Comparison of ENCODE assay signal across 1 cellular context in the genomic region with DNA sequence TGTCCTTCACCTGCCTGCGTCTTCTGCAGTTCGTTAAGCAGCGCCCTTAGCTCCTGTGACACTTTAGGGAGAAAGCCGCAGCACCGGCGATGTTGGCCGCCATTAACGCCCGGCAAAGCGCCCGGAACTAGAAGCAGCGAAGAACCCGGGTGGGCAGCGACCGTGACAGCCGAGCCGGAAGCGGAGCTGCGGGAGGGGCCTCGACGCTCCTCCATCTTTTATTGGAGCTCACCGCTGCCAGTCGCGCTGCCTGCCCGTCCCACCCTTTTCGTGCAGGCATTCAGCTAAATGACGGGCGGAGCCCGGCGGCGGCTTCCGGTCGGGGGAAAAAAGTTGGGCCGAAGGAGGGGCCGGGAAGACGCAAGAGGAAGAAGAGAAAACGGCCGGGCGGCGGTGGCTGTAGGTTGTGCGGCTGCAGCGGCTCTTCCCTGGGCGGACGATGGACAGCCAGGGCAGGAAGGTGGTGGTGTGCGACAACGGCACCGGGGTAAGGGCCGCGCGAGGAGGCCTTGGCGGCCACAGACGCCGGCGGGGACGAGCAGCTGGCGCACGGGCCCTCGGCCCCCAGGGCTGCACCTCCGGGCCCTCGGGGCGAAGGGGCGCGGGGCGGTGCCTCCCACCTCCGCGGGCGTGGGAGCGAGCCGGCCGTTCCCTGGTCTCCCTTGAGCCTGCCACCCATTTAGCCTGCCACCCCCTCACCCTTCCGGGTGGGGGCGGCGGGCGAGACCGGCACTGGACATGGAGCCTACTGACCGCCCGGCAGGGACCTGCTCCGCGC.
TF ChIP-seq lines count a peak whose summit lies in the region.

A gene (plus strand): TSS at position 361 of the 778 bp plus-strand sequence. CDS start 79 bp downstream, at position 440.

TF ChIP-seq in HEK293, 187 proteins besides CTCF, POLR2A, EP300 and RAD21 (continued from another document and continues in another):
- TF ChIP-seq, protein P1, sequence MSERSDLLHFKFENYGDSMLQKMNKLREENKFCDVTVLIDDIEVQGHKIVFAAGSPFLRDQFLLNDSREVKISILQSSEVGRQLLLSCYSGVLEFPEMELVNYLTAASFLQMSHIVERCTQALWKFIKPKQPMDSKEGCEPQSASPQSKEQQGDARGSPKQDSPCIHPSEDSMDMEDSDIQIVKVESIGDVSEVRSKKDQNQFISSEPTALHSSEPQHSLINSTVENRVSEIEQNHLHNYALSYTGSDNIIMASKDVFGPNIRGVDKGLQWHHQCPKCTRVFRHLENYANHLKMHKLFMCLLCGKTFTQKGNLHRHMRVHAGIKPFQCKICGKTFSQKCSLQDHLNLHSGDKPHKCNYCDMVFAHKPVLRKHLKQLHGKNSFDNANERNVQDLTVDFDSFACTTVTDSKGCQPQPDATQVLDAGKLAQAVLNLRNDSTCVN (tag by site-specific recombination; optimal IDR thresholded peaks at IDR 0.05), result peak; percentile 77
- TF ChIP-seq GLIS1 (tag by site-specific recombination; IDR thresholded peaks at IDR 0.05) (peak; percentile 35; the same call in 1 of the 2 replicates), ZXDB (tag by site-specific recombination; IDR thresholded peaks at IDR 0.05) (peak; percentile 42; the same call in 1 of the 2 replicates), ZNF175 (tag by site-specific recombination; IDR thresholded peaks at IDR 0.05) (no peak), WT1 (tag by site-specific recombination; IDR thresholded peaks at IDR 0.05) (no peak), ZBTB20 (tag by site-specific recombination; IDR thresholded peaks at IDR 0.05) (peak; percentile 72; the same call in 1 of the 2 replicates), ZBTB8A (tag by site-specific recombination; IDR thresholded peaks at IDR 0.05) (peak; percentile 92), SP2 (tag by site-specific recombination; IDR thresholded peaks at IDR 0.05) (peak; percentile 96), ZNF571 (tag by site-specific recombination; IDR thresholded peaks at IDR 0.05) (no peak), ZNF335 (tag by site-specific recombination; conservative IDR thresholded peaks at IDR 0.05) (peak; percentile 97), ZNF501 (tag by site-specific recombination; IDR thresholded peaks at IDR 0.05) (0 out of 2 replicates have a peak, but pooled peaks have one; percentile 55), ZNF423 (tag by site-specific recombination; IDR thresholded peaks at IDR 0.05) (0 out of 2 replicates have a peak, but pooled peaks have one; percentile 26), ZNF140 (tag by site-specific recombination; IDR thresholded peaks at IDR 0.05) (no peak), ZNF791 (tag by site-specific recombination; IDR thresholded peaks at IDR 0.05) (no peak), ZNF549 (tag by site-specific recombination; IDR thresholded peaks at IDR 0.05) (no peak), ZNF16 (tag by site-specific recombination; IDR thresholded peaks at IDR 0.05; ENCODE audit: low read depth) (no peak), ZIC2 (tag by site-specific recombination; IDR thresholded peaks at IDR 0.05) (no peak), ZNF510 (tag by site-specific recombination; IDR thresholded peaks at IDR 0.05; ENCODE audit: insufficient replicate concordance) (no peak), ZNF169 (tag by site-specific recombination; IDR thresholded peaks at IDR 0.05) (no peak), SP3 (tag by site-specific recombination; IDR thresholded peaks at IDR 0.05) (peak; percentile 88), ZNF777 (tag by site-specific recombination; IDR thresholded peaks at IDR 0.05; ENCODE audit: borderline replicate concordance) (no peak), ZNF560 (tag by site-specific recombination; IDR thresholded peaks at IDR 0.05; ENCODE audit: borderline replicate concordance) (no peak), KLF16 (tag by site-specific recombination; IDR thresholded peaks at IDR 0.05) (peak; percentile 87), ZNF621 (tag by site-specific recombination; IDR thresholded peaks at IDR 0.05) (no peak)
- TF ChIP-seq, protein P2, sequence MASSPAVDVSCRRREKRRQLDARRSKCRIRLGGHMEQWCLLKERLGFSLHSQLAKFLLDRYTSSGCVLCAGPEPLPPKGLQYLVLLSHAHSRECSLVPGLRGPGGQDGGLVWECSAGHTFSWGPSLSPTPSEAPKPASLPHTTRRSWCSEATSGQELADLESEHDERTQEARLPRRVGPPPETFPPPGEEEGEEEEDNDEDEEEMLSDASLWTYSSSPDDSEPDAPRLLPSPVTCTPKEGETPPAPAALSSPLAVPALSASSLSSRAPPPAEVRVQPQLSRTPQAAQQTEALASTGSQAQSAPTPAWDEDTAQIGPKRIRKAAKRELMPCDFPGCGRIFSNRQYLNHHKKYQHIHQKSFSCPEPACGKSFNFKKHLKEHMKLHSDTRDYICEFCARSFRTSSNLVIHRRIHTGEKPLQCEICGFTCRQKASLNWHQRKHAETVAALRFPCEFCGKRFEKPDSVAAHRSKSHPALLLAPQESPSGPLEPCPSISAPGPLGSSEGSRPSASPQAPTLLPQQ (tag by site-specific recombination; IDR thresholded peaks at IDR 0.05), result no peak; the same call in 1 of the 2 replicates
- TF ChIP-seq, protein P3, sequence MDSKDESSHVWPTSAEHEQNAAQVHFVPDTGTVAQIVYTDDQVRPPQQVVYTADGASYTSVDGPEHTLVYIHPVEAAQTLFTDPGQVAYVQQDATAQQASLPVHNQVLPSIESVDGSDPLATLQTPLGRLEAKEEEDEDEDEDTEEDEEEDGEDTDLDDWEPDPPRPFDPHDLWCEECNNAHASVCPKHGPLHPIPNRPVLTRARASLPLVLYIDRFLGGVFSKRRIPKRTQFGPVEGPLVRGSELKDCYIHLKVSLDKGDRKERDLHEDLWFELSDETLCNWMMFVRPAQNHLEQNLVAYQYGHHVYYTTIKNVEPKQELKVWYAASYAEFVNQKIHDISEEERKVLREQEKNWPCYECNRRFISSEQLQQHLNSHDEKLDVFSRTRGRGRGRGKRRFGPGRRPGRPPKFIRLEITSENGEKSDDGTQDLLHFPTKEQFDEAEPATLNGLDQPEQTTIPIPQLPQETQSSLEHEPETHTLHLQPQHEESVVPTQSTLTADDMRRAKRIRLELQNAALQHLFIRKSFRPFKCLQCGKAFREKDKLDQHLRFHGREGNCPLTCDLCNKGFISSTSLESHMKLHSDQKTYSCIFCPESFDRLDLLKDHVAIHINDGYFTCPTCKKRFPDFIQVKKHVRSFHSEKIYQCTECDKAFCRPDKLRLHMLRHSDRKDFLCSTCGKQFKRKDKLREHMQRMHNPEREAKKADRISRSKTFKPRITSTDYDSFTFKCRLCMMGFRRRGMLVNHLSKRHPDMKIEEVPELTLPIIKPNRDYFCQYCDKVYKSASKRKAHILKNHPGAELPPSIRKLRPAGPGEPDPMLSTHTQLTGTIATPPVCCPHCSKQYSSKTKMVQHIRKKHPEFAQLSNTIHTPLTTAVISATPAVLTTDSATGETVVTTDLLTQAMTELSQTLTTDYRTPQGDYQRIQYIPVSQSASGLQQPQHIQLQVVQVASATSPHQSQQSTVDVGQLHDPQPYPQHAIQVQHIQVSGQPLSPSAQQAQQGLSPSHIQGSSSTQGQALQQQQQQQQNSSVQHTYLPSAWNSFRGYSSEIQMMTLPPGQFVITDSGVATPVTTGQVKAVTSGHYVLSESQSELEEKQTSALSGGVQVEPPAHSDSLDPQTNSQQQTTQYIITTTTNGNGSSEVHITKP (tag by site-specific recombination; IDR thresholded peaks at IDR 0.05), result peak; percentile 60; the same call in 1 of the 2 replicates
- TF ChIP-seq, protein P4, sequence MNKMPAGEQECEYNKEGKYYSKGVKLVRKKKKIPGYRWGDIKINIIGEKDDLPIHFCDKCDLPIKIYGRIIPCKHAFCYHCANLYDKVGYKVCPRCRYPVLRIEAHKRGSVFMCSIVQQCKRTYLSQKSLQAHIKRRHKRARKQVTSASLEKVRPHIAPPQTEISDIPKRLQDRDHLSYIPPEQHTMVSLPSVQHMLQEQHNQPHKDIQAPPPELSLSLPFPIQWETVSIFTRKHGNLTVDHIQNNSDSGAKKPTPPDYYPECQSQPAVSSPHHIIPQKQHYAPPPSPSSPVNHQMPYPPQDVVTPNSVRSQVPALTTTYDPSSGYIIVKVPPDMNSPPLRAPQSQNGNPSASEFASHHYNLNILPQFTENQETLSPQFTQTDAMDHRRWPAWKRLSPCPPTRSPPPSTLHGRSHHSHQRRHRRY (tag by site-specific recombination; IDR thresholded peaks at IDR 0.05), result no peak
- TF ChIP-seq, protein P5, sequence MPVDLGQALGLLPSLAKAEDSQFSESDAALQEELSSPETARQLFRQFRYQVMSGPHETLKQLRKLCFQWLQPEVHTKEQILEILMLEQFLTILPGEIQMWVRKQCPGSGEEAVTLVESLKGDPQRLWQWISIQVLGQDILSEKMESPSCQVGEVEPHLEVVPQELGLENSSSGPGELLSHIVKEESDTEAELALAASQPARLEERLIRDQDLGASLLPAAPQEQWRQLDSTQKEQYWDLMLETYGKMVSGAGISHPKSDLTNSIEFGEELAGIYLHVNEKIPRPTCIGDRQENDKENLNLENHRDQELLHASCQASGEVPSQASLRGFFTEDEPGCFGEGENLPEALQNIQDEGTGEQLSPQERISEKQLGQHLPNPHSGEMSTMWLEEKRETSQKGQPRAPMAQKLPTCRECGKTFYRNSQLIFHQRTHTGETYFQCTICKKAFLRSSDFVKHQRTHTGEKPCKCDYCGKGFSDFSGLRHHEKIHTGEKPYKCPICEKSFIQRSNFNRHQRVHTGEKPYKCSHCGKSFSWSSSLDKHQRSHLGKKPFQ (tag by site-specific recombination; IDR thresholded peaks at IDR 0.05), result no peak
- TF ChIP-seq, protein P6, sequence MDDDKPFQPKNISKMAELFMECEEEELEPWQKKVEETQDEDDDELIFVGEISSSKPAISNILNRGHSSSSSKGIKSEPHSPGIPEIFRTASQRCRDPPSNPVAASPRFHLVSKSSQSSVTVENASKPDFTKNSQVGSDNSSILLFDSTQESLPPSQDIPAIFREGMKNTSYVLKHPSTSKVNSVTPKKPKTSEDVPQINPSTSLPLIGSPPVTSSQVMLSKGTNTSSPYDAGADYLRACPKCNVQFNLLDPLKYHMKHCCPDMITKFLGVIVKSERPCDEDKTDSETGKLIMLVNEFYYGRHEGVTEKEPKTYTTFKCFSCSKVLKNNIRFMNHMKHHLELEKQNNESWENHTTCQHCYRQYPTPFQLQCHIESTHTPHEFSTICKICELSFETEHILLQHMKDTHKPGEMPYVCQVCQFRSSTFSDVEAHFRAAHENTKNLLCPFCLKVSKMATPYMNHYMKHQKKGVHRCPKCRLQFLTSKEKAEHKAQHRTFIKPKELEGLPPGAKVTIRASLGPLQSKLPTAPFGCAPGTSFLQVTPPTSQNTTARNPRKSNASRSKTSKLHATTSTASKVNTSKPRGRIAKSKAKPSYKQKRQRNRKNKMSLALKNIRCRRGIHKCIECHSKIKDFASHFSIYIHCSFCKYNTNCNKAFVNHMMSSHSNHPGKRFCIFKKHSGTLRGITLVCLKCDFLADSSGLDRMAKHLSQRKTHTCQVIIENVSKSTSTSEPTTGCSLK (tag by site-specific recombination; IDR thresholded peaks at IDR 0.05), result no peak
- TF ChIP-seq, protein P7, sequence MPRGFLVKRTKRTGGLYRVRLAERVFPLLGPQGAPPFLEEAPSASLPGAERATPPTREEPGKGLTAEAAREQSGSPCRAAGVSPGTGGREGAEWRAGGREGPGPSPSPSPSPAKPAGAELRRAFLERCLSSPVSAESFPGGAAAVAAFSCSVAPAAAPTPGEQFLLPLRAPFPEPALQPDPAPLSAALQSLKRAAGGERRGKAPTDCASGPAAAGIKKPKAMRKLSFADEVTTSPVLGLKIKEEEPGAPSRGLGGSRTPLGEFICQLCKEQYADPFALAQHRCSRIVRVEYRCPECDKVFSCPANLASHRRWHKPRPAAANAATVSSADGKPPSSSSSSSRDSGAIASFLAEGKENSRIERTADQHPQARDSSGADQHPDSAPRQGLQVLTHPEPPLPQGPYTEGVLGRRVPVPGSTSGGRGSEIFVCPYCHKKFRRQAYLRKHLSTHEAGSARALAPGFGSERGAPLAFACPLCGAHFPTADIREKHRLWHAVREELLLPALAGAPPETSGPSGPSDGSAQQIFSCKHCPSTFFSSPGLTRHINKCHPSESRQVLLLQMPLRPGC (tag by site-specific recombination; IDR thresholded peaks at IDR 0.05), result no peak
- TF ChIP-seq, protein P8, sequence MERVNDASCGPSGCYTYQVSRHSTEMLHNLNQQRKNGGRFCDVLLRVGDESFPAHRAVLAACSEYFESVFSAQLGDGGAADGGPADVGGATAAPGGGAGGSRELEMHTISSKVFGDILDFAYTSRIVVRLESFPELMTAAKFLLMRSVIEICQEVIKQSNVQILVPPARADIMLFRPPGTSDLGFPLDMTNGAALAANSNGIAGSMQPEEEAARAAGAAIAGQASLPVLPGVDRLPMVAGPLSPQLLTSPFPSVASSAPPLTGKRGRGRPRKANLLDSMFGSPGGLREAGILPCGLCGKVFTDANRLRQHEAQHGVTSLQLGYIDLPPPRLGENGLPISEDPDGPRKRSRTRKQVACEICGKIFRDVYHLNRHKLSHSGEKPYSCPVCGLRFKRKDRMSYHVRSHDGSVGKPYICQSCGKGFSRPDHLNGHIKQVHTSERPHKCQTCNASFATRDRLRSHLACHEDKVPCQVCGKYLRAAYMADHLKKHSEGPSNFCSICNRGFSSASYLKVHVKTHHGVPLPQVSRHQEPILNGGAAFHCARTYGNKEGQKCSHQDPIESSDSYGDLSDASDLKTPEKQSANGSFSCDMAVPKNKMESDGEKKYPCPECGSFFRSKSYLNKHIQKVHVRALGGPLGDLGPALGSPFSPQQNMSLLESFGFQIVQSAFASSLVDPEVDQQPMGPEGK (tag by site-specific recombination; IDR thresholded peaks at IDR 0.05), result 0 out of 2 replicates have a peak, but pooled peaks have one; percentile 33
- TF ChIP-seq, protein P9, sequence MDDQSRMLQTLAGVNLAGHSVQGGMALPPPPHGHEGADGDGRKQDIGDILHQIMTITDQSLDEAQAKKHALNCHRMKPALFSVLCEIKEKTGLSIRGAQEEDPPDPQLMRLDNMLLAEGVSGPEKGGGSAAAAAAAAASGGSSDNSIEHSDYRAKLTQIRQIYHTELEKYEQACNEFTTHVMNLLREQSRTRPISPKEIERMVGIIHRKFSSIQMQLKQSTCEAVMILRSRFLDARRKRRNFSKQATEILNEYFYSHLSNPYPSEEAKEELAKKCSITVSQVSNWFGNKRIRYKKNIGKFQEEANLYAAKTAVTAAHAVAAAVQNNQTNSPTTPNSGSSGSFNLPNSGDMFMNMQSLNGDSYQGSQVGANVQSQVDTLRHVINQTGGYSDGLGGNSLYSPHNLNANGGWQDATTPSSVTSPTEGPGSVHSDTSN (CRISPR knock-in tag; IDR thresholded peaks at IDR 0.05), result peak; percentile 85
- TF ChIP-seq, protein P10, sequence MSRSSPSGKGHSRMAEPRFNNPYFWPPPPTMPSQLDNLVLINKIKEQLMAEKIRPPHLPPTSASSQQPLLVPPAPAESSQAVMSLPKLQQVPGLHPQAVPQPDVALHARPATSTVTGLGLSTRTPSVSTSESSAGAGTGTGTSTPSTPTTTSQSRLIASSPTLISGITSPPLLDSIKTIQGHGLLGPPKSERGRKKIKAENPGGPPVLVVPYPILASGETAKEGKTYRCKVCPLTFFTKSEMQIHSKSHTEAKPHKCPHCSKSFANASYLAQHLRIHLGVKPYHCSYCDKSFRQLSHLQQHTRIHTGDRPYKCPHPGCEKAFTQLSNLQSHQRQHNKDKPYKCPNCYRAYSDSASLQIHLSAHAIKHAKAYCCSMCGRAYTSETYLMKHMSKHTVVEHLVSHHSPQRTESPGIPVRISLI (tag by site-specific recombination; IDR thresholded peaks at IDR 0.05), result peak; percentile 85; the same call in 1 of the 2 replicates
- TF ChIP-seq, protein P11, sequence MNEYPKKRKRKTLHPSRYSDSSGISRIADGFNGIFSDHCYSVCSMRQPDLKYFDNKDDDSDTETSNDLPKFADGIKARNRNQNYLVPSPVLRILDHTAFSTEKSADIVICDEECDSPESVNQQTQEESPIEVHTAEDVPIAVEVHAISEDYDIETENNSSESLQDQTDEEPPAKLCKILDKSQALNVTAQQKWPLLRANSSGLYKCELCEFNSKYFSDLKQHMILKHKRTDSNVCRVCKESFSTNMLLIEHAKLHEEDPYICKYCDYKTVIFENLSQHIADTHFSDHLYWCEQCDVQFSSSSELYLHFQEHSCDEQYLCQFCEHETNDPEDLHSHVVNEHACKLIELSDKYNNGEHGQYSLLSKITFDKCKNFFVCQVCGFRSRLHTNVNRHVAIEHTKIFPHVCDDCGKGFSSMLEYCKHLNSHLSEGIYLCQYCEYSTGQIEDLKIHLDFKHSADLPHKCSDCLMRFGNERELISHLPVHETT (tag by site-specific recombination; IDR thresholded peaks at IDR 0.05), result no peak
